1 cellular context compared by ENCODE assay signal in the genomic region with DNA sequence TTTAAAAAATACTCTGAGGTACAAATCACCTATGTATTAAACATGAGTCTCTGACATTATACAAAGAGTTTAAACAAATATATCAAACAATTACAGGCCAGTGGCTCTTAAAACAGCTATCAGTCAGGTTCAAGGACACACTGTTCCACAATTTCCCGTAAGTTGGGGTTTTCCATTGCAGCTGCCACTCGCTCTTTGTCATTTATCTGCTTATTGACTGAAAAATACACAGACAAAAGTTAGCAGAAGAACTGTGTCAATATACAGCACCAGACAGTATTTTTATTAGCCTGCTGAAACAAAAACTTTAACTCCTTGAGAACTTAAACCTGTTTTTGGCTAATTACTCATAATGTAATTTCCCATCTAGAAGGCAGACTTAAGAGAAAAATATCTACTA.
A peak's percentile ranks its signal among the peaks of the same experiment; 100 is the strongest.
TF ChIP-seq lines count a peak whose summit lies in the region.

No MANE protein-coding gene starts in this region.

TF ChIP-seq in HepG2, 621 proteins besides CTCF, POLR2A, EP300 and RAD21 (continued from another document and continues in another):
- TF ChIP-seq, protein P1, sequence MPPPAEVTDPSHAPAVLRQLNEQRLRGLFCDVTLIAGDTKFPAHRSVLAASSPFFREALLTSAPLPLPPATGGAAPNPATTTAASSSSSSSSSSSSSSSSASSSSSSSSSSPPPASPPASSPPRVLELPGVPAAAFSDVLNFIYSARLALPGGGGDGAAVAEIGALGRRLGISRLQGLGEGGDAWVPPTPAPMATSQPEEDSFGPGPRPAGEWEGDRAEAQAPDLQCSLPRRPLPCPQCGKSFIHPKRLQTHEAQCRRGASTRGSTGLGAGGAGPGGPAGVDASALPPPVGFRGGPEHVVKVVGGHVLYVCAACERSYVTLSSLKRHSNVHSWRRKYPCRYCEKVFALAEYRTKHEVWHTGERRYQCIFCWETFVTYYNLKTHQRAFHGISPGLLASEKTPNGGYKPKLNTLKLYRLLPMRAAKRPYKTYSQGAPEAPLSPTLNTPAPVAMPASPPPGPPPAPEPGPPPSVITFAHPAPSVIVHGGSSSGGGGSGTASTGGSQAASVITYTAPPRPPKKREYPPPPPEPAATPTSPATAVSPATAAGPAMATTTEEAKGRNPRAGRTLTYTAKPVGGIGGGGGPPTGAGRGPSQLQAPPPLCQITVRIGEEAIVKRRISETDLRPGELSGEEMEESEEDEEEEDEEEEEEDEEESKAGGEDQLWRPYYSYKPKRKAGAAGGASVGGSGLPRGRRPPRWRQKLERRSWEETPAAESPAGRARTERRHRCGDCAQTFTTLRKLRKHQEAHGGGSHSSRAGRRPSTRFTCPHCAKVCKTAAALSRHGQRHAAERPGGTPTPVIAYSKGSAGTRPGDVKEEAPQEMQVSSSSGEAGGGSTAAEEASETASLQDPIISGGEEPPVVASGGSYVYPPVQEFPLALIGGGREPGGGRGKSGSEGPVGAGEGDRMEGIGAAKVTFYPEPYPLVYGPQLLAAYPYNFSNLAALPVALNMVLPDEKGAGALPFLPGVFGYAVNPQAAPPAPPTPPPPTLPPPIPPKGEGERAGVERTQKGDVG (CRISPR knock-in tag; IDR thresholded peaks at IDR 0.05; ENCODE audit: borderline replicate concordance) = no peak
- TF ChIP-seq MIER2 (CRISPR knock-in tag; IDR thresholded peaks at IDR 0.05) (0 out of 2 replicates have a peak, but pooled peaks have one; percentile 44), HOXD1 (CRISPR knock-in tag; IDR thresholded peaks at IDR 0.05) (peak; percentile 89), ZNF337 (CRISPR knock-in tag; IDR thresholded peaks at IDR 0.05; ENCODE audit: borderline replicate concordance, low read depth) (no peak), EED (CRISPR knock-in tag; IDR thresholded peaks at IDR 0.05) (no peak), AHR (CRISPR knock-in tag; IDR thresholded peaks at IDR 0.05) (no peak), NR2F1 (CRISPR knock-in tag; IDR thresholded peaks at IDR 0.05) (no peak; a peak in 2 of 4 replicates), ZNF335 (CRISPR knock-in tag; IDR thresholded peaks at IDR 0.05) (peak; percentile 62; the same call in 1 of the 2 replicates), SMYD3 (CRISPR knock-in tag; IDR thresholded peaks at IDR 0.05) (no peak), NFKBIZ (CRISPR knock-in tag; IDR thresholded peaks at IDR 0.05) (peak; percentile 96; the same call in 1 of the 2 replicates), SMC3 (IDR thresholded peaks at IDR 0.05; ENCODE audit: low read length) (no peak), SNAPC2 (CRISPR knock-in tag; IDR thresholded peaks at IDR 0.05) (no peak), ZNF816 (CRISPR knock-in tag; IDR thresholded peaks at IDR 0.05; ENCODE audit: borderline replicate concordance) (no peak), PCBP2 (optimal IDR thresholded peaks at IDR 0.05; ENCODE audit: low read depth, low read length, poor library complexity, severe bottlenecking) (no peak), HMG20A (CRISPR knock-in tag; IDR thresholded peaks at IDR 0.05; ENCODE audit: borderline replicate concordance) (peak; percentile 96), HHEX (CRISPR knock-in tag; IDR thresholded peaks at IDR 0.05) (peak; percentile 92), NFYB (CRISPR knock-in tag; IDR thresholded peaks at IDR 0.05) (no peak), ZNF674 (CRISPR knock-in tag; IDR thresholded peaks at IDR 0.05; ENCODE audit: low read depth) (no peak), ZNF44 (CRISPR knock-in tag; IDR thresholded peaks at IDR 0.05) (no peak), ZNF256 (CRISPR knock-in tag; conservative IDR thresholded peaks at IDR 0.05) (no peak), ELF4 (CRISPR knock-in tag; IDR thresholded peaks at IDR 0.05; ENCODE audit: borderline replicate concordance) (0 out of 2 replicates have a peak, but pooled peaks have one; percentile 33), ZNF317 (CRISPR knock-in tag; IDR thresholded peaks at IDR 0.05) (0 out of 2 replicates have a peak, but pooled peaks have one; percentile 33), ZNF143 (CRISPR knock-in tag; IDR thresholded peaks at IDR 0.05) (no peak), ZNF614 (CRISPR knock-in tag; IDR thresholded peaks at IDR 0.05; ENCODE audit: borderline replicate concordance) (peak; percentile 75; the same call in 1 of the 2 replicates), SOX6 (IDR thresholded peaks at IDR 0.05) (no peak), SOX6 (CRISPR knock-in tag; IDR thresholded peaks at IDR 0.05) (peak; percentile 99), MAFF (IDR thresholded peaks at IDR 0.05; ENCODE audit: low read depth, low read length) (no peak), NCOA5 (CRISPR knock-in tag; IDR thresholded peaks at IDR 0.05) (no peak), RBM39 (IDR thresholded peaks at IDR 0.05; ENCODE audit: low read depth, low read length, poor library complexity, severe bottlenecking) (no peak), ZNF780A (CRISPR knock-in tag; IDR thresholded peaks at IDR 0.05) (no peak)
- TF ChIP-seq, protein P2, sequence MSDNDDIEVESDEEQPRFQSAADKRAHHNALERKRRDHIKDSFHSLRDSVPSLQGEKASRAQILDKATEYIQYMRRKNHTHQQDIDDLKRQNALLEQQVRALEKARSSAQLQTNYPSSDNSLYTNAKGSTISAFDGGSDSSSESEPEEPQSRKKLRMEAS (IDR thresholded peaks at IDR 0.05) = no peak
- TF ChIP-seq, protein P3, sequence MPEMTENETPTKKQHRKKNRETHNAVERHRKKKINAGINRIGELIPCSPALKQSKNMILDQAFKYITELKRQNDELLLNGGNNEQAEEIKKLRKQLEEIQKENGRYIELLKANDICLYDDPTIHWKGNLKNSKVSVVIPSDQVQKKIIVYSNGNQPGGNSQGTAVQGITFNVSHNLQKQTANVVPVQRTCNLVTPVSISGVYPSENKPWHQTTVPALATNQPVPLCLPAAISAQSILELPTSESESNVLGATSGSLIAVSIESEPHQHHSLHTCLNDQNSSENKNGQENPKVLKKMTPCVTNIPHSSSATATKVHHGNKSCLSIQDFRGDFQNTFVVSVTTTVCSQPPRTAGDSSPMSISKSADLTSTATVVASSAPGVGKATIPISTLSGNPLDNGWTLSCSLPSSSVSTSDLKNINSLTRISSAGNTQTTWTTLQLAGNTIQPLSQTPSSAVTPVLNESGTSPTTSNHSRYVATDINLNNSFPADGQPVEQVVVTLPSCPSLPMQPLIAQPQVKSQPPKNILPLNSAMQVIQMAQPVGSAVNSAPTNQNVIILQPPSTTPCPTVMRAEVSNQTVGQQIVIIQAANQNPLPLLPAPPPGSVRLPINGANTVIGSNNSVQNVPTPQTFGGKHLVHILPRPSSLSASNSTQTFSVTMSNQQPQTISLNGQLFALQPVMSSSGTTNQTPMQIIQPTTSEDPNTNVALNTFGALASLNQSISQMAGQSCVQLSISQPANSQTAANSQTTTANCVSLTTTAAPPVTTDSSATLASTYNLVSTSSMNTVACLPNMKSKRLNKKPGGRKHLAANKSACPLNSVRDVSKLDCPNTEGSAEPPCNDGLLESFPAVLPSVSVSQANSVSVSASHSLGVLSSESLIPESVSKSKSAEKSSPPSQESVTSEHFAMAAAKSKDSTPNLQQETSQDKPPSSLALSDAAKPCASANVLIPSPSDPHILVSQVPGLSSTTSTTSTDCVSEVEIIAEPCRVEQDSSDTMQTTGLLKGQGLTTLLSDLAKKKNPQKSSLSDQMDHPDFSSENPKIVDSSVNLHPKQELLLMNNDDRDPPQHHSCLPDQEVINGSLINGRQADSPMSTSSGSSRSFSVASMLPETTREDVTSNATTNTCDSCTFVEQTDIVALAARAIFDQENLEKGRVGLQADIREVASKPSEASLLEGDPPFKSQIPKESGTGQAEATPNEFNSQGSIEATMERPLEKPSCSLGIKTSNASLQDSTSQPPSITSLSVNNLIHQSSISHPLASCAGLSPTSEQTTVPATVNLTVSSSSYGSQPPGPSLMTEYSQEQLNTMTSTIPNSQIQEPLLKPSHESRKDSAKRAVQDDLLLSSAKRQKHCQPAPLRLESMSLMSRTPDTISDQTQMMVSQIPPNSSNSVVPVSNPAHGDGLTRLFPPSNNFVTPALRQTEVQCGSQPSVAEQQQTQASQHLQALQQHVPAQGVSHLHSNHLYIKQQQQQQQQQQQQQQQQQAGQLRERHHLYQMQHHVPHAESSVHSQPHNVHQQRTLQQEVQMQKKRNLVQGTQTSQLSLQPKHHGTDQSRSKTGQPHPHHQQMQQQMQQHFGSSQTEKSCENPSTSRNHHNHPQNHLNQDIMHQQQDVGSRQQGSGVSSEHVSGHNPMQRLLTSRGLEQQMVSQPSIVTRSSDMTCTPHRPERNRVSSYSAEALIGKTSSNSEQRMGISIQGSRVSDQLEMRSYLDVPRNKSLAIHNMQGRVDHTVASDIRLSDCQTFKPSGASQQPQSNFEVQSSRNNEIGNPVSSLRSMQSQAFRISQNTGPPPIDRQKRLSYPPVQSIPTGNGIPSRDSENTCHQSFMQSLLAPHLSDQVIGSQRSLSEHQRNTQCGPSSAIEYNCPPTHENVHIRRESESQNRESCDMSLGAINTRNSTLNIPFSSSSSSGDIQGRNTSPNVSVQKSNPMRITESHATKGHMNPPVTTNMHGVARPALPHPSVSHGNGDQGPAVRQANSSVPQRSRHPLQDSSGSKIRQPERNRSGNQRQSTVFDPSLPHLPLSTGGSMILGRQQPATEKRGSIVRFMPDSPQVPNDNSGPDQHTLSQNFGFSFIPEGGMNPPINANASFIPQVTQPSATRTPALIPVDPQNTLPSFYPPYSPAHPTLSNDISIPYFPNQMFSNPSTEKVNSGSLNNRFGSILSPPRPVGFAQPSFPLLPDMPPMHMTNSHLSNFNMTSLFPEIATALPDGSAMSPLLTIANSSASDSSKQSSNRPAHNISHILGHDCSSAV (CRISPR knock-in tag; IDR thresholded peaks at IDR 0.05; ENCODE audit: borderline replicate concordance) = no peak
- TF ChIP-seq, protein P4, sequence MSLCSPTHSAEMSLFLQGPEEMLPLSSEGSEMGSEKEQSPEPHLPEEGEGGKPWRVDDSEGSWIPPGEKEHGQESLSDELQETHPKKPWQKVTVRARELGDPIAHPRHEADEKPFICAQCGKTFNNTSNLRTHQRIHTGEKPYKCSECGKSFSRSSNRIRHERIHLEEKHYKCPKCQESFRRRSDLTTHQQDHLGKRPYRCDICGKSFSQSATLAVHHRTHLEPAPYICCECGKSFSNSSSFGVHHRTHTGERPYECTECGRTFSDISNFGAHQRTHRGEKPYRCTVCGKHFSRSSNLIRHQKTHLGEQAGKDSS (CRISPR knock-in tag; IDR thresholded peaks at IDR 0.05; ENCODE audit: borderline replicate concordance, low read depth) = no peak
- TF ChIP-seq, protein P5, sequence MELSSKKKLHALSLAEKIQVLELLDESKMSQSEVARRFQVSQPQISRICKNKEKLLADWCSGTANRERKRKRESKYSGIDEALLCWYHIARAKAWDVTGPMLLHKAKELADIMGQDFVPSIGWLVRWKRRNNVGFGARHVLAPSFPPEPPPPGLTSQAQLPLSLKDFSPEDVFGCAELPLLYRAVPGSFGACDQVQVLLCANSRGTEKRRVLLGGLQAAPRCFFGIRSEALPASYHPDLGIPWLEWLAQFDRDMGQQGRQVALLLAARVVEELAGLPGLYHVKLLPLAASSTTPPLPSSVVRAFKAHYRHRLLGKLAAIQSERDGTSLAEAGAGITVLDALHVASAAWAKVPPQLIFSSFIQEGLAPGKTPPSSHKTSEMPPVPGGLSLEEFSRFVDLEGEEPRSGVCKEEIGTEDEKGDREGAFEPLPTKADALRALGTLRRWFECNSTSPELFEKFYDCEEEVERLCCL (CRISPR knock-in tag; IDR thresholded peaks at IDR 0.05; ENCODE audit: borderline replicate concordance) = no peak
- TF ChIP-seq, protein P6, sequence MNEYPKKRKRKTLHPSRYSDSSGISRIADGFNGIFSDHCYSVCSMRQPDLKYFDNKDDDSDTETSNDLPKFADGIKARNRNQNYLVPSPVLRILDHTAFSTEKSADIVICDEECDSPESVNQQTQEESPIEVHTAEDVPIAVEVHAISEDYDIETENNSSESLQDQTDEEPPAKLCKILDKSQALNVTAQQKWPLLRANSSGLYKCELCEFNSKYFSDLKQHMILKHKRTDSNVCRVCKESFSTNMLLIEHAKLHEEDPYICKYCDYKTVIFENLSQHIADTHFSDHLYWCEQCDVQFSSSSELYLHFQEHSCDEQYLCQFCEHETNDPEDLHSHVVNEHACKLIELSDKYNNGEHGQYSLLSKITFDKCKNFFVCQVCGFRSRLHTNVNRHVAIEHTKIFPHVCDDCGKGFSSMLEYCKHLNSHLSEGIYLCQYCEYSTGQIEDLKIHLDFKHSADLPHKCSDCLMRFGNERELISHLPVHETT (CRISPR knock-in tag; conservative IDR thresholded peaks at IDR 0.05) = no peak
- TF ChIP-seq, protein P7, sequence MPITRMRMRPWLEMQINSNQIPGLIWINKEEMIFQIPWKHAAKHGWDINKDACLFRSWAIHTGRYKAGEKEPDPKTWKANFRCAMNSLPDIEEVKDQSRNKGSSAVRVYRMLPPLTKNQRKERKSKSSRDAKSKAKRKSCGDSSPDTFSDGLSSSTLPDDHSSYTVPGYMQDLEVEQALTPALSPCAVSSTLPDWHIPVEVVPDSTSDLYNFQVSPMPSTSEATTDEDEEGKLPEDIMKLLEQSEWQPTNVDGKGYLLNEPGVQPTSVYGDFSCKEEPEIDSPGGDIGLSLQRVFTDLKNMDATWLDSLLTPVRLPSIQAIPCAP (CRISPR knock-in tag; IDR thresholded peaks at IDR 0.05; ENCODE audit: low read depth) = no peak
- TF ChIP-seq, protein P8, sequence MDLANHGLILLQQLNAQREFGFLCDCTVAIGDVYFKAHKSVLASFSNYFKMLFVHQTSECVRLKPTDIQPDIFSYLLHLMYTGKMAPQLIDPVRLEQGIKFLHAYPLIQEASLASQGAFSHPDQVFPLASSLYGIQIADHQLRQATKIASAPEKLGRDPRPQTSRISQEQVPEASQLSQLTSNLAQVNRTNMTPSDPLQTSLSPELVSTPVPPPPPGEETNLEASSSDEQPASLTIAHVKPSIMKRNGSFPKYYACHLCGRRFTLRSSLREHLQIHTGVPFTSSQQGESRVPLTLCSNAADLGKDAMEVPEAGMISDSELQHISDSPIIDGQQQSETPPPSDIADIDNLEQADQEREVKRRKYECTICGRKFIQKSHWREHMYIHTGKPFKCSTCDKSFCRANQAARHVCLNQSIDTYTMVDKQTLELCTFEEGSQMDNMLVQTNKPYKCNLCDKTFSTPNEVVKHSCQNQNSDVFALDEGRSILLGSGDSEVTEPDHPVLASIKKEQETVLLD (CRISPR knock-in tag; IDR thresholded peaks at IDR 0.05; ENCODE audit: low read depth) = no peak
- TF ChIP-seq, protein P9, sequence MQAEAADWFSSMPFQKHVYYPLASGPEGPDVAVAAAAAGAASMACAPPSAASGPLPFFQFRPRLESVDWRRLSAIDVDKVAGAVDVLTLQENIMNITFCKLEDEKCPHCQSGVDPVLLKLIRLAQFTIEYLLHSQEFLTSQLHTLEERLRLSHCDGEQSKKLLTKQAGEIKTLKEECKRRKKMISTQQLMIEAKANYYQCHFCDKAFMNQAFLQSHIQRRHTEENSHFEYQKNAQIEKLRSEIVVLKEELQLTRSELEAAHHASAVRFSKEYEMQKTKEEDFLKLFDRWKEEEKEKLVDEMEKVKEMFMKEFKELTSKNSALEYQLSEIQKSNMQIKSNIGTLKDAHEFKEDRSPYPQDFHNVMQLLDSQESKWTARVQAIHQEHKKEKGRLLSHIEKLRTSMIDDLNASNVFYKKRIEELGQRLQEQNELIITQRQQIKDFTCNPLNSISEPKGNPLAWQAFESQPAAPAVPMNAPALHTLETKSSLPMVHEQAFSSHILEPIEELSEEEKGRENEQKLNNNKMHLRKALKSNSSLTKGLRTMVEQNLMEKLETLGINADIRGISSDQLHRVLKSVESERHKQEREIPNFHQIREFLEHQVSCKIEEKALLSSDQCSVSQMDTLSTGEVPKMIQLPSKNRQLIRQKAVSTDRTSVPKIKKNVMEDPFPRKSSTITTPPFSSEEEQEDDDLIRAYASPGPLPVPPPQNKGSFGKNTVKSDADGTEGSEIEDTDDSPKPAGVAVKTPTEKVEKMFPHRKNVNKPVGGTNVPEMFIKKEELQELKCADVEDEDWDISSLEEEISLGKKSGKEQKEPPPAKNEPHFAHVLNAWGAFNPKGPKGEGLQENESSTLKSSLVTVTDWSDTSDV (CRISPR knock-in tag; IDR thresholded peaks at IDR 0.05) = no peak
